In the genomic region with DNA sequence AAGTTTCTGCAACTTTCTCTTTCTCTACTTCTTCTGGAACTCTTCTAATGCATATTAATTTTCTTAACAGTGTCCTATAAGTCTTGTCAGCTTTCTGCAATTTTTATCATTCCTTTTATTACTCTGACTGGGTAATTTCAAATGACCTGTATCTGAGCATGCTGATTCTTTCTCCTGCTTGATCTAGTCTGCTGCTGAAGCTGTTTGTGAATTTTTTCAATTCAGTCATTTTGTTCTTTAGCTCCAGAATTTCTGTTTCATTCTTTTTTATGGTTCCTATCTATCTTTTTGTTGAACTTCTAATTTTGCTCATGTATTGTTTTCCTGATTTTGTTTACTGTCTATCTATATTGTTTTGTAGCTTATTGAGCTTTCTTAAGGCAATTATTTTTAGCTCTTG, we compare ENCODE assay signal across 1 cellular context.
TF ChIP-seq lines count a peak whose summit lies in the region.

No MANE protein-coding gene starts in this region.

TF ChIP-seq in H1, 55 proteins besides CTCF, POLR2A, EP300 and RAD21:
- TF ChIP-seq KDM4A (IDR thresholded peaks at IDR 0.05; ENCODE audit: low read depth, low read length, severe bottlenecking), result no peak
- TF ChIP-seq SIRT6 (IDR thresholded peaks at IDR 0.05; ENCODE audit: low read length), result no peak
- no peak for TF ChIP-seq TAF7 (optimal IDR thresholded peaks at IDR 0.05; ENCODE audit: borderline replicate concordance, low read depth, low read length)
- no peak for TF ChIP-seq CBX5 (IDR thresholded peaks at IDR 0.05; ENCODE audit: low read depth, low read length)
- TF ChIP-seq HDAC2 (IDR thresholded peaks at IDR 0.05; ENCODE audit: borderline replicate concordance in 1 of 2, low read depth in 2 of 2, low read length in 2 of 2), result no peak
- no peak for TF ChIP-seq CEBPB (IDR thresholded peaks at IDR 0.05; ENCODE audit: low read depth, low read length)
